Comparison of ENCODE assay signal across 16 cellular contexts in genomic region chr11:77397631-77398030, GRCh38.
DNase-seq lines count a peak whose midpoint lies in the region; ATAC-seq, FAIRE-seq and TF ChIP-seq lines count a peak whose summit lies in the region.
"Had no signal": no experiment of that assay in that cellular context is flagged by ENCODE, and none has a peak within 500 bp of the region (broad histone marks: within the 10 kb centered on the region; RNA-seq: fewer than 3 reads in every experiment).

No MANE protein-coding gene starts in this region.

- no peaks in the 10 kb centered on the region for H3K9me3 ChIP-seq in MG63
- H3K9me3 ChIP-seq: HAP-1 had no signal

- TF ChIP-seq POLR2A in GM12891 (IDR thresholded peaks at IDR 0.05; ENCODE audit: low read depth, low read length), result no peak

- DNase-seq in GM12891 (ENCODE audit: insufficient read length, low spot score) (no peak), HT-29 (ENCODE audit: low spot score) (peak; percentile 36), left lobe of liver (ENCODE audit: low spot score) (no peak), renal cortical epithelial cell (ENCODE audit: low read depth) (peak; percentile 26), dorsolateral prefrontal cortex (no peak), MG63 (no peak)
- DNase-seq: C1 segment of cervical spinal cord; Calu3; CD4-positive, alpha-beta T cell; DMS 273 treated with DMSO at 0.1 percent for 48 hours had no signal

- H3K36me3 ChIP-seq in MG63, result no peaks in the 10 kb centered on the region; the same call in 1 of the 2 replicates
- H3K36me3 ChIP-seq: HAP-1 had no signal

- no peaks in the 10 kb centered on the region for H3K27me3 ChIP-seq in dorsolateral prefrontal cortex
- H3K27me3 ChIP-seq in MG63, result no peaks in the 10 kb centered on the region

- no peak overlapping the region for H3K4me3 ChIP-seq in dorsolateral prefrontal cortex
- no peak overlapping the region for H3K4me3 ChIP-seq in MG63
- H3K4me3 ChIP-seq: GM12878, HAP-1 had no signal

- H3K27ac ChIP-seq in dorsolateral prefrontal cortex, result no peak overlapping the region

- peak; percentile 39 for ATAC-seq in left lobe of liver
- no peak for ATAC-seq in GM18861 (IDR thresholded peaks at IDR 0.05; ENCODE audit: unreplicated experiment)
- ATAC-seq: GM12878 had no signal

- no peak for TF ChIP-seq CTCF in dorsolateral prefrontal cortex (IDR thresholded peaks at IDR 0.05 in 54 of 56, conservative IDR thresholded peaks at IDR 0.05 in 2 of 56; ENCODE audit: low read depth in 1 of 56, partially characterized antibody in 56 of 56)

- intact Hi-C loops in dorsolateral prefrontal cortex (cut with DNase I), result no loop called here

- FAIRE-seq in GM12891 (lab: Jason Lieb, UNC), result peak; percentile 26
- FAIRE-seq: A204.1, GM12878, H1, HTR-8/SVneo had no signal

TF ChIP-seq in GM12891, 5 proteins besides CTCF, POLR2A, EP300 and RAD21:
- TF ChIP-seq POLR2AphosphoS5 (IDR thresholded peaks at IDR 0.05; ENCODE audit: low read depth, low read length) (no peak), SPI1 (IDR thresholded peaks at IDR 0.05; ENCODE audit: low read depth, low read length) (no peak), PAX5 (IDR thresholded peaks at IDR 0.05; ENCODE audit: insufficient read depth, low read length, severe bottlenecking) (no peak), TAF1 (IDR thresholded peaks at IDR 0.05; ENCODE audit: low read depth, low read length) (no peak), POU2F2 (IDR thresholded peaks at IDR 0.05; ENCODE audit: low read depth, low read length) (no peak)

Comparison
In these comparisons a context has a peak if more than half of its experiments do, and no peak if none do; other contexts are left out.
1. DNase-seq: peak in HT-29 (single experiment) and renal cortical epithelial cell (single experiment); none in GM12891 (single experiment), left lobe of liver (single experiment), dorsolateral prefrontal cortex (0 of 10) and MG63 (single experiment).